1 cellular context compared by ENCODE assay signal in genomic region chr6:137775192-137775591, GRCh38.
TF ChIP-seq lines count a peak whose summit lies in the region.

No MANE protein-coding gene starts in this region.

TF ChIP-seq in K562, 482 proteins besides CTCF, POLR2A, EP300 and RAD21 (continued from another document):
- TF ChIP-seq ZBTB11 (CRISPR knock-in tag; IDR thresholded peaks at IDR 0.05): no peak
